In genomic region chr7:139916717-139917395, GRCh38 we compare ENCODE assay signal across 8 cellular contexts.
A peak's percentile ranks its signal among the peaks of the same experiment; 100 is the strongest.
DNase-seq lines count a peak whose midpoint lies in the region; ATAC-seq and TF ChIP-seq lines count a peak whose summit lies in the region.

No MANE protein-coding gene starts in this region.

- peaks cover 3% of the 10 kb centered on the region for H3F3A ChIP-seq in smooth muscle cell (ENCODE audit: low read depth)

- H3K4me2 ChIP-seq in smooth muscle cell: peak overlapping the region; percentile 36

- WGBS in smooth muscle cell (ENCODE audit: low lambda C conversion rate): 89% methylated on average over 10 of the region's 10 CpGs

- H3K4me3 ChIP-seq in smooth muscle cell: no peak overlapping the region

- peaks cover 25% of the 10 kb centered on the region for H3K4me1 Mint-ChIP-seq in activated CD4-positive, alpha-beta T cell treated with anti-CD3 and anti-CD28 coated beads for 36 hours

- no peaks in the 10 kb centered on the region for H4K20me1 ChIP-seq in smooth muscle cell (ENCODE audit: low read depth)

- H3K9me3 Mint-ChIP-seq in activated CD4-positive, alpha-beta T cell treated with anti-CD3 and anti-CD28 coated beads for 36 hours (ENCODE audit: low read depth): no peaks in the 10 kb centered on the region

- no peaks in the 10 kb centered on the region for H3K4me1 ChIP-seq in smooth muscle cell (ENCODE audit: low read depth)

- CTCF ChIA-PET in activated CD4-positive, alpha-beta T cell treated with anti-CD3 and anti-CD28 coated beads for 36 hours (lab: Charles Lee): interaction anchor here (0.6 to 1.6 kb wide), 6 partner anchors 12 to 307 kb away, joined by 3 to 4 read pairs (median 3); no protein-coding TSS in a partner anchor

- peak overlapping the region; percentile 77 for H3K27ac Mint-ChIP-seq in activated CD4-positive, alpha-beta T cell treated with anti-CD3 and anti-CD28 coated beads for 36 hours

- peaks cover 3% of the 10 kb centered on the region for H3K27me3 Mint-ChIP-seq in activated CD4-positive, alpha-beta T cell treated with anti-CD3 and anti-CD28 coated beads for 36 hours

- no peak overlapping the region for H3K27ac ChIP-seq in smooth muscle cell (ENCODE audit: low read depth)

- no peak for TF ChIP-seq CTCF in smooth muscle cell (IDR thresholded peaks at IDR 0.05; ENCODE audit: borderline replicate concordance, insufficient read depth, poor library complexity, severe bottlenecking)

- no peak overlapping the region for H3K9ac ChIP-seq in smooth muscle cell (ENCODE audit: low read depth)

- peak overlapping the region; percentile 17 for H3K4me3 Mint-ChIP-seq in activated CD4-positive, alpha-beta T cell treated with anti-CD3 and anti-CD28 coated beads for 36 hours

- H2AFZ ChIP-seq in smooth muscle cell (ENCODE audit: low read depth): no peak overlapping the region

- peak; percentile 47 for ATAC-seq in activated CD4-positive, alpha-beta T cell treated with anti-CD3 and anti-CD28 coated beads for 36 hours
- peak; percentile 63 for ATAC-seq in HG02610 (IDR thresholded peaks at IDR 0.05; ENCODE audit: unreplicated experiment)

- H3K79me2 ChIP-seq in smooth muscle cell (ENCODE audit: low read depth): no peaks in the 10 kb centered on the region

- POLR2A ChIA-PET in activated CD4-positive, alpha-beta T cell treated with anti-CD3 and anti-CD28 coated beads for 36 hours (lab: Charles Lee): interaction anchor here (0.5 to 1.0 kb wide), 4 partner anchors 137 to 586 kb away, joined by 3 read pairs; no protein-coding TSS in a partner anchor

- H3K36me3 Mint-ChIP-seq in activated CD4-positive, alpha-beta T cell treated with anti-CD3 and anti-CD28 coated beads for 36 hours (ENCODE audit: low read depth): peaks cover 5% of the 10 kb centered on the region

- peak; percentile 35 for DNase-seq in activated CD4-positive, alpha-beta T cell treated with anti-CD3 and anti-CD28 coated beads for 36 hours
- DNase-seq in activated CD4-positive, alpha-beta T cell treated with anti-CD3 and anti-CD28 coated beads, Interleukin-2, amount 50 U/mL, for 48 hours: no peak
- DNase-seq in OCI-M1 (lab: John Stamatoyannopoulos, UW) (peak; percentile 44), smooth muscle cell (lab: John Stamatoyannopoulos, UW; ENCODE audit: unreplicated experiment) (no peak), hippocampal formation (lab: John Stamatoyannopoulos, UW) (no peak), SW 1271 (lab: John Stamatoyannopoulos, UW) (no peak), NCI-H2107 (lab: John Stamatoyannopoulos, UW) (no peak)

- intact Hi-C loops in activated CD4-positive, alpha-beta T cell treated with anti-CD3 and anti-CD28 coated beads for 36 hours (cut with DNase I, micrococcal nuclease): loop anchor here (1.0 to 5.0 kb wide), 5 partner anchors 12 to 555 kb away; no protein-coding TSS in a partner anchor

- no peaks in the 10 kb centered on the region for H3K36me3 ChIP-seq in smooth muscle cell (ENCODE audit: low read depth)

- no peaks in the 10 kb centered on the region for H3K27me3 ChIP-seq in smooth muscle cell (ENCODE audit: low read depth)

- H3K9me3 ChIP-seq in smooth muscle cell (replicated peaks; ENCODE audit: low read depth): no peaks in the 10 kb centered on the region

Comparison
In these comparisons a context has a peak if more than half of its experiments do, and no peak if none do; other contexts are left out.
1. DNase-seq: peak in activated CD4-positive, alpha-beta T cell treated with anti-CD3 and anti-CD28 coated beads for 36 hours (single experiment) and OCI-M1 (single experiment); none in activated CD4-positive, alpha-beta T cell treated with anti-CD3 and anti-CD28 coated beads, Interleukin-2, amount 50 U/mL, for 48 hours (0 of 2), smooth muscle cell (single experiment), hippocampal formation (0 of 2), SW 1271 (0 of 2) and NCI-H2107 (single experiment).